8 cellular contexts compared by ENCODE assay signal in genomic region chr3:195542261-195542660, GRCh38. TPM values are rescaled to one million over a fixed set of nuclear protein-coding genes. Genes with fewer than 3 reads are reported as not detected.
A peak's percentile ranks its signal among the peaks of the same experiment; 100 is the strongest.
DNase-seq lines count a peak whose midpoint lies in the region; ATAC-seq and TF ChIP-seq lines count a peak whose summit lies in the region.

No MANE protein-coding gene starts in this region.

- peaks cover 65% of the 10 kb centered on the region for H3K4me1 ChIP-seq in mononuclear cell (ENCODE audit: insufficient read depth, low read length)

- intact Hi-C loops in left colon (cut with DNase I, micrococcal nuclease): no loop called here

- no peaks in the 10 kb centered on the region for H3K27me3 ChIP-seq in mononuclear cell (ENCODE audit: insufficient read depth, low read length)

- H3K4me3 ChIP-seq in cardiac fibroblast (replicated peaks in 1 of 2; ENCODE audit: low read depth in 2 of 2, low read length in 2 of 2) (peak overlapping the region; percentile 81 to 84), mononuclear cell (ENCODE audit: low read length) (peak overlapping the region; percentile 87)

- DNase-seq in NCI-H2107 treated with DMSO at 0.1 percent for 48 hours (lab: John Stamatoyannopoulos, UW; ENCODE audit: unreplicated experiment) (peak; percentile 56), NCI-H2107 (lab: John Stamatoyannopoulos, UW) (no peak), NCI-H1105 treated with DMSO at 0.1 percent for 48 hours (lab: John Stamatoyannopoulos, UW) (peak; percentile 59), cardiac fibroblast (ENCODE audit: low read depth in 2 of 2) (peak in 1 of 2 donors; percentile 30), GM19238 (ENCODE audit: insufficient read length, low spot score) (no peak), left colon (no peak), ureter (ENCODE audit: low spot score) (no peak)

- TF ChIP-seq CTCF in cardiac fibroblast (IDR thresholded peaks at IDR 0.05; ENCODE audit: low read depth, low read length): no peak

- no peak for ATAC-seq in left colon

- H3K9me3 ChIP-seq in mononuclear cell (ENCODE audit: low read depth, low read length): no peaks in the 10 kb centered on the region

RNA-seq across cellular contexts. Expression of gene PPP1R2, which starts 0.9 kb away (rescaled TPM):
- total RNA-seq in mononuclear cell (365 TPM), left colon (10 to 100 TPM; 41.1 to 50.5 TPM), ureter (52.2 TPM)

RNA-seq across cellular contexts. Expression of gene APOD, which starts 41.5 kb away (rescaled TPM):
- total RNA-seq in mononuclear cell (not detected), left colon (10 to 100 TPM; 20.5 to 27.4 TPM), ureter (60.0 TPM)

Comparison
In these comparisons a context has a peak if more than half of its experiments do, and no peak if none do; other contexts are left out.
1. DNase-seq: peak in NCI-H2107 treated with DMSO at 0.1 percent for 48 hours (single experiment) and NCI-H1105 treated with DMSO at 0.1 percent for 48 hours (single experiment); none in NCI-H2107 (single experiment), GM19238 (single experiment), left colon (0 of 2) and ureter (single experiment).
2. RNA of gene APOD, which starts 41.5 kb away (total RNA-seq): 60.0 TPM in ureter (single experiment) and 20.5 to 27.4 TPM in left colon; not detected in mononuclear cell (single experiment); every median in the first group is over 10 times any median in the second.